ENCODE assay signal across 16 cellular contexts in genomic region chr9:125764198-125764597, GRCh38.
"Had no signal": no experiment of that assay in that cellular context is flagged by ENCODE, and none has a peak within 500 bp of the region (broad histone marks: within the 10 kb centered on the region; RNA-seq: fewer than 3 reads in every experiment).

No MANE protein-coding gene starts in this region.

- H3K4me3 ChIP-seq: coronary artery, gastrocnemius medialis, heart right ventricle, left lung, lower lobe of right lung, right atrium auricular region had no signal

- DNase-seq: effector CD8-positive, alpha-beta T cell; gastrocnemius medialis; heart right ventricle; islet precursor cell; left lung; lower lobe of right lung; naive B cell; nephron progenitor cell; small intestine; stimulated activated CD4-positive, alpha-beta T cell treated with anti-CD3 and anti-CD28 coated beads, Interleukin-12 subunit alpha, Interleukin-12 subunit beta, amount 100 ng/mL, for 4 hours; stimulated activated naive CD4-positive, alpha-beta T cell; stomach had no signal

- H3K27ac ChIP-seq: coronary artery, gastrocnemius medialis, left lung, lower lobe of right lung had no signal

- H3K36me3 ChIP-seq: gastrocnemius medialis, heart right ventricle, left lung, lower lobe of right lung, right atrium auricular region, stomach had no signal

- H3K9me3 ChIP-seq: gastrocnemius medialis, left lung, lower lobe of right lung, right atrium auricular region, stomach had no signal

- H3K4me1 ChIP-seq: gastrocnemius medialis had no signal

- FAIRE-seq: endometrium, small intestine, urothelium cell line had no signal

- H3K27me3 ChIP-seq: gastrocnemius medialis, heart right ventricle, left lung, right atrium auricular region, stomach had no signal
